Comparison of ENCODE assay signal across 3 cellular contexts in the genomic region with DNA sequence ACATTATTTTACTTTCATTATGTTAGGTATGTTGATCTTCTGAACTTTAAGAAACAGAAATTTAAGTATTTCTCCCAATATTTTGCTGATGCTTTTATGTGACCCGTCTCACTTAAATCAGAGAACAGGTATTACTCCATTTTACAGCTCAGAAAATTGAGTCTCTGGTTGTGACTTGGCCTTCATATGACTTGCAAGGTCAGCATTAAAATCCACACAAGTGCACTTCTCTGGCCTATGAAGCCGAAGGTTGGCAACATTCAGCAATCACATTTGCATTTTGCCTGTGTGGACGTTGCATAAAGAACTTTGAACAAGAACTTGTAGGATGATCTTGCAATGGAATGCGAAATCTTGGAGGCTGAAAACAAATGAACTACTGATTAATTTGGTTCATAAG.
TF ChIP-seq lines count a peak whose summit lies in the region.

No MANE protein-coding gene starts in this region.

TF ChIP-seq in A549, 52 proteins besides CTCF, POLR2A, EP300 and RAD21:
- TF ChIP-seq HEYL (CRISPR knock-in tag; IDR thresholded peaks at IDR 0.05) = no peak
- TF ChIP-seq MAFK (IDR thresholded peaks at IDR 0.05; ENCODE audit: partially characterized antibody) = peak; percentile 76
- no peak for TF ChIP-seq ZNF302 (CRISPR knock-in tag; IDR thresholded peaks at IDR 0.05)
- no peak for TF ChIP-seq HOXB5 (CRISPR knock-in tag; IDR thresholded peaks at IDR 0.05)
- no peak for TF ChIP-seq GATA3 (IDR thresholded peaks at IDR 0.05; ENCODE audit: borderline replicate concordance)
- no peak for TF ChIP-seq RNF2 (IDR thresholded peaks at IDR 0.05; ENCODE audit: borderline replicate concordance, low read depth)
- TF ChIP-seq, protein P1, sequence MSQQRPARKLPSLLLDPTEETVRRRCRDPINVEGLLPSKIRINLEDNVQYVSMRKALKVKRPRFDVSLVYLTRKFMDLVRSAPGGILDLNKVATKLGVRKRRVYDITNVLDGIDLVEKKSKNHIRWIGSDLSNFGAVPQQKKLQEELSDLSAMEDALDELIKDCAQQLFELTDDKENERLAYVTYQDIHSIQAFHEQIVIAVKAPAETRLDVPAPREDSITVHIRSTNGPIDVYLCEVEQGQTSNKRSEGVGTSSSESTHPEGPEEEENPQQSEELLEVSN (IDR thresholded peaks at IDR 0.05; ENCODE audit: borderline replicate concordance, low read depth) = no peak

TF ChIP-seq in IMR-90, 13 proteins besides CTCF, POLR2A, EP300 and RAD21:
- TF ChIP-seq BHLHE40 (IDR thresholded peaks at IDR 0.05; ENCODE audit: low read depth, low read length) (no peak), RCOR1 (IDR thresholded peaks at IDR 0.05; ENCODE audit: insufficient replicate concordance, low read length) (no peak), MAFK (IDR thresholded peaks at IDR 0.05; ENCODE audit: low read depth, low read length) (peak; percentile 87)

TF ChIP-seq in K562, 482 proteins besides CTCF, POLR2A, EP300 and RAD21:
- no peak for TF ChIP-seq ELF4 (CRISPR knock-in tag; IDR thresholded peaks at IDR 0.05)
- no peak for TF ChIP-seq NR3C1 (CRISPR knock-in tag; IDR thresholded peaks at IDR 0.05)
- TF ChIP-seq, protein P2, sequence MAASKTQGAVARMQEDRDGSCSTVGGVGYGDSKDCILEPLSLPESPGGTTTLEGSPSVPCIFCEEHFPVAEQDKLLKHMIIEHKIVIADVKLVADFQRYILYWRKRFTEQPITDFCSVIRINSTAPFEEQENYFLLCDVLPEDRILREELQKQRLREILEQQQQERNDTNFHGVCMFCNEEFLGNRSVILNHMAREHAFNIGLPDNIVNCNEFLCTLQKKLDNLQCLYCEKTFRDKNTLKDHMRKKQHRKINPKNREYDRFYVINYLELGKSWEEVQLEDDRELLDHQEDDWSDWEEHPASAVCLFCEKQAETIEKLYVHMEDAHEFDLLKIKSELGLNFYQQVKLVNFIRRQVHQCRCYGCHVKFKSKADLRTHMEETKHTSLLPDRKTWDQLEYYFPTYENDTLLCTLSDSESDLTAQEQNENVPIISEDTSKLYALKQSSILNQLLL (CRISPR knock-in tag; IDR thresholded peaks at IDR 0.05; ENCODE audit: borderline replicate concordance) = no peak
- TF ChIP-seq PHTF2 (CRISPR knock-in tag; IDR thresholded peaks at IDR 0.05) = no peak
- TF ChIP-seq ZFP1 (CRISPR knock-in tag; IDR thresholded peaks at IDR 0.05) = no peak
- TF ChIP-seq, protein P3, sequence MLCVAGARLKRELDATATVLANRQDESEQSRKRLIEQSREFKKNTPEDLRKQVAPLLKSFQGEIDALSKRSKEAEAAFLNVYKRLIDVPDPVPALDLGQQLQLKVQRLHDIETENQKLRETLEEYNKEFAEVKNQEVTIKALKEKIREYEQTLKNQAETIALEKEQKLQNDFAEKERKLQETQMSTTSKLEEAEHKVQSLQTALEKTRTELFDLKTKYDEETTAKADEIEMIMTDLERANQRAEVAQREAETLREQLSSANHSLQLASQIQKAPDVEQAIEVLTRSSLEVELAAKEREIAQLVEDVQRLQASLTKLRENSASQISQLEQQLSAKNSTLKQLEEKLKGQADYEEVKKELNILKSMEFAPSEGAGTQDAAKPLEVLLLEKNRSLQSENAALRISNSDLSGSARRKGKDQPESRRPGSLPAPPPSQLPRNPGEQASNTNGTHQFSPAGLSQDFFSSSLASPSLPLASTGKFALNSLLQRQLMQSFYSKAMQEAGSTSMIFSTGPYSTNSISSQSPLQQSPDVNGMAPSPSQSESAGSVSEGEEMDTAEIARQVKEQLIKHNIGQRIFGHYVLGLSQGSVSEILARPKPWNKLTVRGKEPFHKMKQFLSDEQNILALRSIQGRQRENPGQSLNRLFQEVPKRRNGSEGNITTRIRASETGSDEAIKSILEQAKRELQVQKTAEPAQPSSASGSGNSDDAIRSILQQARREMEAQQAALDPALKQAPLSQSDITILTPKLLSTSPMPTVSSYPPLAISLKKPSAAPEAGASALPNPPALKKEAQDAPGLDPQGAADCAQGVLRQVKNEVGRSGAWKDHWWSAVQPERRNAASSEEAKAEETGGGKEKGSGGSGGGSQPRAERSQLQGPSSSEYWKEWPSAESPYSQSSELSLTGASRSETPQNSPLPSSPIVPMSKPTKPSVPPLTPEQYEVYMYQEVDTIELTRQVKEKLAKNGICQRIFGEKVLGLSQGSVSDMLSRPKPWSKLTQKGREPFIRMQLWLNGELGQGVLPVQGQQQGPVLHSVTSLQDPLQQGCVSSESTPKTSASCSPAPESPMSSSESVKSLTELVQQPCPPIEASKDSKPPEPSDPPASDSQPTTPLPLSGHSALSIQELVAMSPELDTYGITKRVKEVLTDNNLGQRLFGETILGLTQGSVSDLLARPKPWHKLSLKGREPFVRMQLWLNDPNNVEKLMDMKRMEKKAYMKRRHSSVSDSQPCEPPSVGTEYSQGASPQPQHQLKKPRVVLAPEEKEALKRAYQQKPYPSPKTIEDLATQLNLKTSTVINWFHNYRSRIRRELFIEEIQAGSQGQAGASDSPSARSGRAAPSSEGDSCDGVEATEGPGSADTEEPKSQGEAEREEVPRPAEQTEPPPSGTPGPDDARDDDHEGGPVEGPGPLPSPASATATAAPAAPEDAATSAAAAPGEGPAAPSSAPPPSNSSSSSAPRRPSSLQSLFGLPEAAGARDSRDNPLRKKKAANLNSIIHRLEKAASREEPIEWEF (CRISPR knock-in tag; IDR thresholded peaks at IDR 0.05) = no peak
- peak; percentile 91 for TF ChIP-seq ZNF316 (IDR thresholded peaks at IDR 0.05)
- no peak for TF ChIP-seq ZNF57 (CRISPR knock-in tag; IDR thresholded peaks at IDR 0.05)
- no peak for TF ChIP-seq ESRRA (IDR thresholded peaks at IDR 0.05; ENCODE audit: borderline replicate concordance, low read depth)
- TF ChIP-seq ZBED1 (IDR thresholded peaks at IDR 0.05) = no peak
- no peak for TF ChIP-seq MTF1 (CRISPR knock-in tag; IDR thresholded peaks at IDR 0.05; ENCODE audit: borderline replicate concordance)
- TF ChIP-seq MYC (IDR thresholded peaks at IDR 0.05; ENCODE audit: low read depth, low read length) = no peak
- no peak for TF ChIP-seq MYC (CRISPR knock-in tag; IDR thresholded peaks at IDR 0.05; ENCODE audit: borderline replicate concordance, low read depth)
- TF ChIP-seq NEUROD1 (IDR thresholded peaks at IDR 0.05; ENCODE audit: borderline replicate concordance, low read depth, low read length, partially characterized antibody) = no peak
- TF ChIP-seq, protein P4, sequence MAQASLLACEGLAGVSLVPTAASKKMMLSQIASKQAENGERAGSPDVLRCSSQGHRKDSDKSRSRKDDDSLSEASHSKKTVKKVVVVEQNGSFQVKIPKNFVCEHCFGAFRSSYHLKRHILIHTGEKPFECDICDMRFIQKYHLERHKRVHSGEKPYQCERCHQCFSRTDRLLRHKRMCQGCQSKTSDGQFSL (CRISPR knock-in tag; IDR thresholded peaks at IDR 0.05) = no peak
- TF ChIP-seq, protein P4 (tag; IDR thresholded peaks at IDR 0.05) = no peak
- peak; percentile 64; the same call in 1 of the 2 replicates for TF ChIP-seq MAFG (tag; conservative IDR thresholded peaks at IDR 0.05)
- TF ChIP-seq HNRNPUL1 (IDR thresholded peaks at IDR 0.05; ENCODE audit: low read length) = no peak
- TF ChIP-seq, protein P5, sequence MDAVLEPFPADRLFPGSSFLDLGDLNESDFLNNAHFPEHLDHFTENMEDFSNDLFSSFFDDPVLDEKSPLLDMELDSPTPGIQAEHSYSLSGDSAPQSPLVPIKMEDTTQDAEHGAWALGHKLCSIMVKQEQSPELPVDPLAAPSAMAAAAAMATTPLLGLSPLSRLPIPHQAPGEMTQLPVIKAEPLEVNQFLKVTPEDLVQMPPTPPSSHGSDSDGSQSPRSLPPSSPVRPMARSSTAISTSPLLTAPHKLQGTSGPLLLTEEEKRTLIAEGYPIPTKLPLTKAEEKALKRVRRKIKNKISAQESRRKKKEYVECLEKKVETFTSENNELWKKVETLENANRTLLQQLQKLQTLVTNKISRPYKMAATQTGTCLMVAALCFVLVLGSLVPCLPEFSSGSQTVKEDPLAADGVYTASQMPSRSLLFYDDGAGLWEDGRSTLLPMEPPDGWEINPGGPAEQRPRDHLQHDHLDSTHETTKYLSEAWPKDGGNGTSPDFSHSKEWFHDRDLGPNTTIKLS (IDR thresholded peaks at IDR 0.05; ENCODE audit: borderline replicate concordance, low read depth) = no peak
- no peak for TF ChIP-seq RFX5 (IDR thresholded peaks at IDR 0.05; ENCODE audit: low read depth, low read length)
- TF ChIP-seq, protein P6, sequence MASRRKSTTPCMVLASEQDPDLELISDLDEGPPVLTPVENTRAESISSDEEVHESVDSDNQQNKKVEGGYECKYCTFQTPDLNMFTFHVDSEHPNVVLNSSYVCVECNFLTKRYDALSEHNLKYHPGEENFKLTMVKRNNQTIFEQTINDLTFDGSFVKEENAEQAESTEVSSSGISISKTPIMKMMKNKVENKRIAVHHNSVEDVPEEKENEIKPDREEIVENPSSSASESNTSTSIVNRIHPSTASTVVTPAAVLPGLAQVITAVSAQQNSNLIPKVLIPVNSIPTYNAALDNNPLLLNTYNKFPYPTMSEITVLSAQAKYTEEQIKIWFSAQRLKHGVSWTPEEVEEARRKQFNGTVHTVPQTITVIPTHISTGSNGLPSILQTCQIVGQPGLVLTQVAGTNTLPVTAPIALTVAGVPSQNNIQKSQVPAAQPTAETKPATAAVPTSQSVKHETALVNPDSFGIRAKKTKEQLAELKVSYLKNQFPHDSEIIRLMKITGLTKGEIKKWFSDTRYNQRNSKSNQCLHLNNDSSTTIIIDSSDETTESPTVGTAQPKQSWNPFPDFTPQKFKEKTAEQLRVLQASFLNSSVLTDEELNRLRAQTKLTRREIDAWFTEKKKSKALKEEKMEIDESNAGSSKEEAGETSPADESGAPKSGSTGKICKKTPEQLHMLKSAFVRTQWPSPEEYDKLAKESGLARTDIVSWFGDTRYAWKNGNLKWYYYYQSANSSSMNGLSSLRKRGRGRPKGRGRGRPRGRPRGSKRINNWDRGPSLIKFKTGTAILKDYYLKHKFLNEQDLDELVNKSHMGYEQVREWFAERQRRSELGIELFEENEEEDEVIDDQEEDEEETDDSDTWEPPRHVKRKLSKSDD (conservative IDR thresholded peaks at IDR 0.05; ENCODE audit: low read length) = no peak
- TF ChIP-seq C11orf30 (IDR thresholded peaks at IDR 0.05; ENCODE audit: low read depth) = peak; percentile 78
- TF ChIP-seq, protein P7, sequence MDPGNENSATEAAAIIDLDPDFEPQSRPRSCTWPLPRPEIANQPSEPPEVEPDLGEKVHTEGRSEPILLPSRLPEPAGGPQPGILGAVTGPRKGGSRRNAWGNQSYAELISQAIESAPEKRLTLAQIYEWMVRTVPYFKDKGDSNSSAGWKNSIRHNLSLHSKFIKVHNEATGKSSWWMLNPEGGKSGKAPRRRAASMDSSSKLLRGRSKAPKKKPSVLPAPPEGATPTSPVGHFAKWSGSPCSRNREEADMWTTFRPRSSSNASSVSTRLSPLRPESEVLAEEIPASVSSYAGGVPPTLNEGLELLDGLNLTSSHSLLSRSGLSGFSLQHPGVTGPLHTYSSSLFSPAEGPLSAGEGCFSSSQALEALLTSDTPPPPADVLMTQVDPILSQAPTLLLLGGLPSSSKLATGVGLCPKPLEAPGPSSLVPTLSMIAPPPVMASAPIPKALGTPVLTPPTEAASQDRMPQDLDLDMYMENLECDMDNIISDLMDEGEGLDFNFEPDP (CRISPR knock-in tag; IDR thresholded peaks at IDR 0.05) = no peak
- TF ChIP-seq NFIX (CRISPR knock-in tag; IDR thresholded peaks at IDR 0.05; ENCODE audit: low read depth) = no peak
- TF ChIP-seq MAFK (IDR thresholded peaks at IDR 0.05; ENCODE audit: low read length) = peak; percentile 82
- TF ChIP-seq TRIM24 (IDR thresholded peaks at IDR 0.05) = no peak
- TF ChIP-seq, protein P8, sequence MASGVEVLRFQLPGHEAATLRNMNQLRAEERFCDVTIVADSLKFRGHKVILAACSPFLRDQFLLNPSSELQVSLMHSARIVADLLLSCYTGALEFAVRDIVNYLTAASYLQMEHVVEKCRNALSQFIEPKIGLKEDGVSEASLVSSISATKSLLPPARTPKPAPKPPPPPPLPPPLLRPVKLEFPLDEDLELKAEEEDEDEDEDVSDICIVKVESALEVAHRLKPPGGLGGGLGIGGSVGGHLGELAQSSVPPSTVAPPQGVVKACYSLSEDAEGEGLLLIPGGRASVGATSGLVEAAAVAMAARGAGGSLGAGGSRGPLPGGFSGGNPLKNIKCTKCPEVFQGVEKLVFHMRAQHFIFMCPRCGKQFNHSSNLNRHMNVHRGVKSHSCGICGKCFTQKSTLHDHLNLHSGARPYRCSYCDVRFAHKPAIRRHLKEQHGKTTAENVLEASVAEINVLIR (CRISPR knock-in tag; IDR thresholded peaks at IDR 0.05) = no peak
- TF ChIP-seq ZC3H8 (IDR thresholded peaks at IDR 0.05) = no peak
- TF ChIP-seq HMG20B (CRISPR knock-in tag; IDR thresholded peaks at IDR 0.05) = no peak
- peak; percentile 80 for TF ChIP-seq MAFF (IDR thresholded peaks at IDR 0.05; ENCODE audit: low read length)
- TF ChIP-seq ZFP36 (IDR thresholded peaks at IDR 0.05; ENCODE audit: low read depth, low read length, partially characterized antibody) = no peak
- no peak for TF ChIP-seq ZKSCAN1 (IDR thresholded peaks at IDR 0.05; ENCODE audit: low read depth, low read length)
- no peak for TF ChIP-seq BHLHE40 (IDR thresholded peaks at IDR 0.05; ENCODE audit: low read length)
- TF ChIP-seq, protein P9, sequence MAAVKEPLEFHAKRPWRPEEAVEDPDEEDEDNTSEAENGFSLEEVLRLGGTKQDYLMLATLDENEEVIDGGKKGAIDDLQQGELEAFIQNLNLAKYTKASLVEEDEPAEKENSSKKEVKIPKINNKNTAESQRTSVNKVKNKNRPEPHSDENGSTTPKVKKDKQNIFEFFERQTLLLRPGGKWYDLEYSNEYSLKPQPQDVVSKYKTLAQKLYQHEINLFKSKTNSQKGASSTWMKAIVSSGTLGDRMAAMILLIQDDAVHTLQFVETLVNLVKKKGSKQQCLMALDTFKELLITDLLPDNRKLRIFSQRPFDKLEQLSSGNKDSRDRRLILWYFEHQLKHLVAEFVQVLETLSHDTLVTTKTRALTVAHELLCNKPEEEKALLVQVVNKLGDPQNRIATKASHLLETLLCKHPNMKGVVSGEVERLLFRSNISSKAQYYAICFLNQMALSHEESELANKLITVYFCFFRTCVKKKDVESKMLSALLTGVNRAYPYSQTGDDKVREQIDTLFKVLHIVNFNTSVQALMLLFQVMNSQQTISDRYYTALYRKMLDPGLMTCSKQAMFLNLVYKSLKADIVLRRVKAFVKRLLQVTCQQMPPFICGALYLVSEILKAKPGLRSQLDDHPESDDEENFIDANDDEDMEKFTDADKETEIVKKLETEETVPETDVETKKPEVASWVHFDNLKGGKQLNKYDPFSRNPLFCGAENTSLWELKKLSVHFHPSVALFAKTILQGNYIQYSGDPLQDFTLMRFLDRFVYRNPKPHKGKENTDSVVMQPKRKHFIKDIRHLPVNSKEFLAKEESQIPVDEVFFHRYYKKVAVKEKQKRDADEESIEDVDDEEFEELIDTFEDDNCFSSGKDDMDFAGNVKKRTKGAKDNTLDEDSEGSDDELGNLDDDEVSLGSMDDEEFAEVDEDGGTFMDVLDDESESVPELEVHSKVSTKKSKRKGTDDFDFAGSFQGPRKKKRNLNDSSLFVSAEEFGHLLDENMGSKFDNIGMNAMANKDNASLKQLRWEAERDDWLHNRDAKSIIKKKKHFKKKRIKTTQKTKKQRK (IDR thresholded peaks at IDR 0.05; ENCODE audit: borderline replicate concordance, low read depth, low read length) = no peak
- no peak for TF ChIP-seq NR4A1 (CRISPR knock-in tag; IDR thresholded peaks at IDR 0.05)
- TF ChIP-seq NR4A1 (tag; IDR thresholded peaks at IDR 0.05) = no peak
- TF ChIP-seq MEIS2 (IDR thresholded peaks at IDR 0.05; ENCODE audit: partially characterized antibody) = no peak
